Comparison of ENCODE assay signal across 17 cellular contexts in genomic region chr9:68832853-68833518, GRCh38.
"Had no signal": no experiment of that assay in that cellular context is flagged by ENCODE, and none has a peak within 500 bp of the region (broad histone marks: within the 10 kb centered on the region; RNA-seq: fewer than 3 reads in every experiment).

No MANE protein-coding gene starts in this region.

- H3K36me3 ChIP-seq: brain microvascular endothelial cell, ovary, tibial nerve had no signal

- ATAC-seq: activated T-cell treated with anti-CD3 and anti-CD28 coated beads, Interleukin-2, amount 50 U/mL, for 4 hours; SK-N-SH treated with all-trans-retinoic acid at 6 μM for 48 hours had no signal

- H3K27ac ChIP-seq: brain microvascular endothelial cell, epithelial cell of prostate, ovary, tibial nerve had no signal

- H3K27me3 ChIP-seq: brain microvascular endothelial cell, ovary, tibial nerve had no signal

- H3K9me3 ChIP-seq: ovary, tibial nerve had no signal

- H3K4me3 ChIP-seq: lung, ovary, tibial nerve had no signal

- H3K4me1 ChIP-seq: tibial nerve had no signal

- DNase-seq: activated CD4-positive, alpha-beta memory T cell treated with anti-CD3 and anti-CD28 coated beads, Interleukin-2, amount 10 ng/mL, durations not matched to agents 7 days and 5 days; activated CD4-positive, alpha-beta T cell treated with anti-CD3 and anti-CD28 coated beads for 4 hours; activated effector memory CD4-positive, alpha-beta T cell treated with Interleukin-2 at 50 U/mL for 16 hours; activated T-cell treated with anti-CD3 and anti-CD28 coated beads, Interleukin-2, amount 50 U/mL, for 4 hours; brain microvascular endothelial cell; cerebellar nuclear complex; dermis blood vessel endothelial cell; head of caudate nucleus; immature natural killer cell; midbrain; ovary; stimulated activated CD4-positive, alpha-beta T cell treated with anti-CD3 and anti-CD28 coated beads, Interleukin-1b, Interleukin-23, amount 100 ng/mL, for 48 hours; T-helper 1 cell had no signal
